Comparison of ENCODE assay signal across 16 cellular contexts in genomic region chr9:136584401-136585328, GRCh38. TPM values are rescaled to one million over a fixed set of nuclear protein-coding genes. Genes with fewer than 3 reads are reported as not detected.
A peak's percentile ranks its signal among the peaks of the same experiment; 100 is the strongest.
DNase-seq lines count a peak whose midpoint lies in the region; ATAC-seq, FAIRE-seq and TF ChIP-seq lines count a peak whose summit lies in the region.
"Had no signal": no experiment of that assay in that cellular context is flagged by ENCODE, and none has a peak within 500 bp of the region (broad histone marks: within the 10 kb centered on the region; RNA-seq: fewer than 3 reads in every experiment).

No MANE protein-coding gene starts in this region.

- H3K36me3 ChIP-seq in heart right ventricle: no peaks in the 10 kb centered on the region
- H3K36me3 ChIP-seq in naive thymus-derived CD4-positive, alpha-beta T cell (ENCODE audit: control insufficient read depth in 2 of 3, insufficient read depth in 3 of 3, low read length in 3 of 3): no peaks in the 10 kb centered on the region
- no peaks in the 10 kb centered on the region for H3K36me3 ChIP-seq in mammary epithelial cell (ENCODE audit: insufficient read depth, low read length)
- H3K36me3 ChIP-seq: tibial artery had no signal

- H3K79me2 ChIP-seq in mammary epithelial cell (ENCODE audit: insufficient read depth, low read length): no peaks in the 10 kb centered on the region

- H3K36me3 Mint-ChIP-seq in neural crest cell (ENCODE audit: low read depth): no peaks in the 10 kb centered on the region
- H3K36me3 Mint-ChIP-seq in naive thymus-derived CD4-positive, alpha-beta T cell: no peaks in the 10 kb centered on the region

- H3K9me3 ChIP-seq in A549: no peaks in the 10 kb centered on the region; the same call in 1 of the 3 replicates
- no peaks in the 10 kb centered on the region for H3K9me3 ChIP-seq in heart right ventricle
- no peaks in the 10 kb centered on the region for H3K9me3 ChIP-seq in naive thymus-derived CD4-positive, alpha-beta T cell (ENCODE audit: control insufficient read depth in 2 of 3, low read length in 3 of 3)
- peaks cover 10% of the 10 kb centered on the region for H3K9me3 ChIP-seq in mammary epithelial cell (replicated peaks; ENCODE audit: insufficient read depth, low read length)
- H3K9me3 ChIP-seq: tibial artery had no signal

- no peak for DNase-seq in A549 (ENCODE audit: low read depth in 1 of 2, low spot score in 1 of 2)
- DNase-seq in RWPE1 (ENCODE audit: low spot score): no peak
- DNase-seq in heart right ventricle: peak in 1 of 2 donors; percentile 40
- DNase-seq in neural crest cell (ENCODE audit: low read depth, low spot score): no peak
- DNase-seq in stimulated activated CD4-positive, alpha-beta T cell treated with anti-CD3 and anti-CD28 coated beads, Interleukin-4, amount 100 ng/mL, for 4 hours: no peak
- DNase-seq in naive thymus-derived CD4-positive, alpha-beta T cell: no peak
- no peak for DNase-seq in HuH-7 (ENCODE audit: low spot score)
- no peak for DNase-seq in mammary epithelial cell
- DNase-seq: GOT3, MV-4-11, NCI-H226, SHP77, T-helper 17 cell, tibial artery had no signal

- H3K4me1 ChIP-seq in A549: peaks cover 9% of the 10 kb centered on the region; the same call in 1 of the 3 replicates
- H3K4me1 ChIP-seq in heart right ventricle: peaks cover 24 to 65% (median 54%) of the 10 kb centered on the region in 9 donors
- peaks cover 4 to 18% of the 10 kb centered on the region in 2 donors for H3K4me1 ChIP-seq in naive thymus-derived CD4-positive, alpha-beta T cell (ENCODE audit: control insufficient read depth in 2 of 2, insufficient read depth in 2 of 2, low read length in 2 of 2)
- H3K4me1 ChIP-seq in mammary epithelial cell (ENCODE audit: insufficient read depth, low read length): no peaks in the 10 kb centered on the region

- WGBS in A549 (ENCODE audit: missing lambda C conversion rate): 66% methylated on average over 18 of the region's 33 CpGs
- 47 to 52% methylated on average over 32 to 33 of the region's 33 CpGs for WGBS in heart right ventricle, 2 donors
- 77% methylated on average over 23 of the region's 33 CpGs for WGBS in mammary epithelial cell (ENCODE audit: low coverage, missing lambda C conversion rate)

- dilution Hi-C loops in mammary epithelial cell (cut with HindIII; ENCODE audit: low sequenced_read_pairs): no loop called here

- H3K27ac Mint-ChIP-seq in neural crest cell (ENCODE audit: unreplicated experiment): no peak overlapping the region
- peak overlapping the region in 1 of 9 donors; percentile 46 for H3K27ac Mint-ChIP-seq in naive thymus-derived CD4-positive, alpha-beta T cell
- H3K27ac Mint-ChIP-seq: activated T-helper 2 cell treated with anti-CD3 and anti-CD28 coated beads, Interferon-gamma antibody, Interleukin-2, Interleukin-4, amounts not matched to agents 10 μg/mL and 5 μg/mL and 100 μg/mL, durations not matched to agents 14 hours and 24 hours and 36 hours; T-helper 17 cell had no signal

- no peak for TF ChIP-seq POLR2A in A549 (IDR thresholded peaks at IDR 0.05; ENCODE audit: low read length)

- no peak for TF ChIP-seq EP300 in A549 (IDR thresholded peaks at IDR 0.05)

- in situ Hi-C loops in mammary epithelial cell (cut with MboI; ENCODE audit: low sequenced_read_pairs in 2 of 2): no loop called here

- H3K27me3 Mint-ChIP-seq in neural crest cell (ENCODE audit: low read depth): no peaks in the 10 kb centered on the region
- no peaks in the 10 kb centered on the region for H3K27me3 Mint-ChIP-seq in naive thymus-derived CD4-positive, alpha-beta T cell
- H3K27me3 Mint-ChIP-seq: T-helper 17 cell had no signal

- no peak overlapping the region for H3K9ac ChIP-seq in mammary epithelial cell (ENCODE audit: insufficient read depth, low read length)

- H3K27me3 ChIP-seq in heart right ventricle (peaks cover 0 to 8% (median 0%) of the 10 kb centered on the region in 7 donors), mammary epithelial cell (ENCODE audit: insufficient read depth, low read length) (no peaks in the 10 kb centered on the region)
- no peaks in the 10 kb centered on the region for H3K27me3 ChIP-seq in naive thymus-derived CD4-positive, alpha-beta T cell (ENCODE audit: control insufficient read depth in 2 of 2, insufficient read depth in 2 of 2, low read length in 2 of 2)

- BruUV-seq in mammary epithelial cell (replicated peaks; lab: Mats Ljungman, UMichigan): no TSS peak

- FAIRE-seq in A549 (lab: Jason Lieb, UNC): no peak

- peak overlapping the region; percentile 12 for H3K4me3 Mint-ChIP-seq in neural crest cell
- H3K4me3 Mint-ChIP-seq in naive thymus-derived CD4-positive, alpha-beta T cell: no peak overlapping the region
- H3K4me3 Mint-ChIP-seq: T-helper 17 cell had no signal

- H4K20me1 ChIP-seq in mammary epithelial cell (ENCODE audit: insufficient read depth, low read length): no peaks in the 10 kb centered on the region

- H2AFZ ChIP-seq in mammary epithelial cell (ENCODE audit: low read depth, low read length): no peak overlapping the region

- CTCF ChIA-PET in A549 (lab: Yijun Ruan, JAX): interaction anchor here (0.7 to 1.6 kb wide), 5 partner anchors 14 to 100 kb away, joined by 3 to 4 read pairs (median 3); no protein-coding TSS in a partner anchor
- CTCF ChIA-PET in RWPE1 (lab: Yijun Ruan, JAX): interaction anchor here (0.5 kb wide), 1 partner anchor 9 kb away, joined by 6 read pairs; no protein-coding TSS in a partner anchor
- CTCF ChIA-PET in naive thymus-derived CD4-positive, alpha-beta T cell (lab: Charles Lee): no interaction called here
- CTCF ChIA-PET in mammary epithelial cell (lab: Charles Lee; ENCODE audit: low non-redundant PET): no interaction called here

- no peaks in the 10 kb centered on the region for H3K9me3 Mint-ChIP-seq in neural crest cell
- H3K9me3 Mint-ChIP-seq in naive thymus-derived CD4-positive, alpha-beta T cell: peaks cover 0 to 3% (median 0%) of the 10 kb centered on the region in 11 donors
- H3K9me3 Mint-ChIP-seq: activated T-helper 2 cell treated with anti-CD3 and anti-CD28 coated beads, Interferon-gamma antibody, Interleukin-2, Interleukin-4, amounts not matched to agents 10 μg/mL and 5 μg/mL and 100 μg/mL, durations not matched to agents 14 hours and 24 hours and 36 hours had no signal

- H3K4me1 Mint-ChIP-seq in neural crest cell: peaks cover 39% of the 10 kb centered on the region
- peaks cover 11 to 24% (median 17%) of the 10 kb centered on the region in 7 donors for H3K4me1 Mint-ChIP-seq in naive thymus-derived CD4-positive, alpha-beta T cell

- TF ChIP-seq RAD21 in A549 (conservative IDR thresholded peaks at IDR 0.05 in 1 of 2, IDR thresholded peaks at IDR 0.05 in 1 of 2): no peak

- POLR2A ChIA-PET in A549 (lab: Yijun Ruan, JAX) (interaction anchor here (0.5 kb wide), 1 partner anchor 407 kb away, joined by 5 read pairs; no protein-coding TSS in a partner anchor), RWPE1 (lab: Yijun Ruan, JAX; ENCODE audit: low non-redundant PET) (no interaction called here)
- POLR2A ChIA-PET in naive thymus-derived CD4-positive, alpha-beta T cell (lab: Charles Lee): no interaction called here

- intact Hi-C loops in heart right ventricle (cut with DNase I) (no loop called here), mammary epithelial cell (cut with micrococcal nuclease) (no loop called here)
- intact Hi-C loops in naive thymus-derived CD4-positive, alpha-beta T cell (cut with micrococcal nuclease): loop anchor here in 1 of 2 donors (5.0 kb wide), 1 partner anchor 37 kb away; the partner anchor contains the start of gene NOTCH1

- no peak overlapping the region for H3K27ac ChIP-seq in A549
- H3K27ac ChIP-seq in RWPE1: peak overlapping the region; percentile 54
- H3K27ac ChIP-seq in heart right ventricle: peak overlapping the region in 8 of 10 donors; percentile 13 to 77 (median 50)
- H3K27ac ChIP-seq in naive thymus-derived CD4-positive, alpha-beta T cell (ENCODE audit: low read depth, low read length): no peak overlapping the region
- H3K27ac ChIP-seq in mammary epithelial cell (ENCODE audit: insufficient read depth, low read depth, low read length): no peak overlapping the region
- H3K27ac ChIP-seq: coronary artery, tibial artery had no signal

- no peak overlapping the region for H3K4me3 ChIP-seq in A549
- no peak overlapping the region for H3K4me3 ChIP-seq in heart right ventricle
- H3K4me3 ChIP-seq in naive thymus-derived CD4-positive, alpha-beta T cell (ENCODE audit: low read length): no peak overlapping the region
- H3K4me3 ChIP-seq in mammary epithelial cell (replicated peaks in 1 of 3; ENCODE audit: insufficient read depth in 1 of 3, low read depth in 2 of 3, low read length in 3 of 3): no peak overlapping the region
- H3K4me3 ChIP-seq: coronary artery, tibial artery had no signal

- H3K4me2 ChIP-seq in A549 (no peak overlapping the region), mammary epithelial cell (ENCODE audit: insufficient read depth, low read depth, low read length) (no peak overlapping the region)

- ATAC-seq in A549 (peak in 1 of 2 experiments; percentile 43; a peak in 3 of 6 replicates), heart right ventricle (peak in 7 of 8 donors; percentile 9 to 32 (median 25))
- no peak for ATAC-seq in naive thymus-derived CD4-positive, alpha-beta T cell
- ATAC-seq: T-helper 17 cell had no signal

- TF ChIP-seq CTCF in A549 (IDR thresholded peaks at IDR 0.05): no peak
- no peak for TF ChIP-seq CTCF in RWPE1 (conservative IDR thresholded peaks at IDR 0.05; ENCODE audit: low read depth)
- TF ChIP-seq CTCF in heart right ventricle (IDR thresholded peaks at IDR 0.05): no peak
- TF ChIP-seq CTCF in neural crest cell (conservative IDR thresholded peaks at IDR 0.05): no peak
- no peak for TF ChIP-seq CTCF in mammary epithelial cell (conservative IDR thresholded peaks at IDR 0.05 in 1 of 2, IDR thresholded peaks at IDR 0.05 in 1 of 2; ENCODE audit: extremely low read depth in 1 of 2, insufficient read depth in 1 of 2, low read depth in 1 of 2, low read length in 2 of 2)

RNA-seq across cellular contexts. Expression of gene NOTCH1, which starts 38.8 kb away (rescaled TPM):
- polyA plus RNA-seq in A549 (2011; rRNA removed) (0.88 and 1.2 TPM in 2 replicates), A549 (2017; fragmentation: RNase III; extraction: RNeasy Plus Mini Kit Qiagen cat#74134 plus additional on column Dnase treatment) (4.6 to 6.4 TPM (median 5.7 TPM) in 3 replicates), heart right ventricle (10 to 100 TPM in 1 of 2 donors, 1 to 10 TPM in 1; 7.3 to 14.5 TPM), mammary epithelial cell (17.6 TPM)
- polyA plus RNA-seq in A549 (2012; cell fraction: cytosol; rRNA removed): 2.6 and 3.9 TPM in 2 replicates
- polyA plus RNA-seq in A549 (2012; cell fraction: nucleus; rRNA removed): 15.6 and 21.6 TPM in 2 replicates
- polyA minus RNA-seq in A549 (2011; rRNA and poly(A)+ RNA removed): 1.7 and 2.4 TPM in 2 replicates
- total RNA-seq in heart right ventricle (10 to 100 TPM; 12.0 to 27.0 (median 21.8) TPM), neural crest cell (99.0 and 99.7 TPM in 2 replicates), mammary epithelial cell (100 to 1,000 TPM; 170 to 189 TPM)
- 10 to 100 TPM; 49.7 to 92.9 (median 58.0) TPM for total RNA-seq in naive thymus-derived CD4-positive, alpha-beta T cell
- 1 to 10 TPM; 1.9 to 7.1 TPM for polyA plus RNA-seq in naive thymus-derived CD4-positive, alpha-beta T cell
- polyA minus RNA-seq in mammary epithelial cell: 39.0 TPM

Comparison
In these comparisons a context has a peak if more than half of its experiments do, and no peak if none do; other contexts are left out.
1. H3K27ac ChIP-seq: peak in RWPE1 (single experiment) and heart right ventricle (8 of 10); none in A549 (0 of 2), naive thymus-derived CD4-positive, alpha-beta T cell (single experiment) and mammary epithelial cell (single experiment).
2. CTCF ChIA-PET loops: an anchor here in A549 (0.7 to 1.6 kb wide) and RWPE1 (0.5 kb wide); none called in naive thymus-derived CD4-positive, alpha-beta T cell and mammary epithelial cell.